ENCODE assay signal across 8 cellular contexts in the genomic region with DNA sequence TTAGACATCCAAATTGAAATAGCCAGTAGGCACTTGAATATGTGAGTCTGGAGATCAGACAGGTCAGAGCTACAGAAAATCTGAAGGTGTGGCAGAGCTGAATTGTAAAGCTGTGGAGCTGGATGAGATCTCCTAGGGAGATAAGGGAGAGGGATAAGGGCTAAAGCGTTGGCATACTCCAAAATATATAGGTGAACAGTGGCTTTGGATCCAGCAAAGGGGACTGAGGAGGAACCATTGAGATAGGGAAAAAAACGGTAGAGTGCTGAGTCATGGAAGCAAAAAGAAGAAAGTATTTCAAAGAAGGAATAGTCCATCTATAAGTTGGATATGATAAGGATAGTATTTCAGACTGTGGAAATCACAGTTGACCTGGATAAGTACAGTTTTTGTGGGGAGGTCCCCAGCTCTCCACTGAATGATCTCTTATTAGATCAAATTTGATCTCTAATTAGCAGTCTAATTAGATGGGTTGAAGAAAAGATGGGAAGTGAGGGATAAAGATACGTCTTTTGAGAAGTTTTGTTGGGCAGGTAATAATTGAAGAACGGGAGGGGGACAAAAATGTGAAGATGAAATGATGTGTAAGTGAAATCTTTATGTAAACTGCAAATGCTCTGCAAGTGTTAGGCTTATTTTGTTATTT. TPM values are rescaled to one million over a fixed set of nuclear protein-coding genes. Genes with fewer than 3 reads are reported as not detected.
A peak's percentile ranks its signal among the peaks of the same experiment; 100 is the strongest.
DNase-seq lines count a peak whose midpoint lies in the region; ATAC-seq and TF ChIP-seq lines count a peak whose summit lies in the region.

No MANE protein-coding gene starts in this region.

- H3K27me3 ChIP-seq in adipocyte (replicated peaks; ENCODE audit: control insufficient read depth, insufficient read depth, low read length) = no peaks in the 10 kb centered on the region
- peaks cover 5% of the 10 kb centered on the region; the same call in 1 of the 2 replicates for H3K27me3 ChIP-seq in iPS-20b (ENCODE audit: insufficient read depth, low read length)
- no peaks in the 10 kb centered on the region for H3K27me3 ChIP-seq in testis

- H3K27ac ChIP-seq in iPS-20b (ENCODE audit: low read length) = no peak overlapping the region
- H3K27ac ChIP-seq in testis = peak overlapping the region; percentile 51 to 79

- peak; percentile 41 for DNase-seq in DMS53 (lab: John Stamatoyannopoulos, UW)
- no peak for DNase-seq in DMS53 treated with DMSO at 0.1 percent for 48 hours (lab: John Stamatoyannopoulos, UW; ENCODE audit: unreplicated experiment)
- peak; percentile 24 for DNase-seq in adipocyte (ENCODE audit: low read depth)
- DNase-seq in testis = no peak
- no peak for DNase-seq in islet precursor cell

- H3K9me3 ChIP-seq in adipocyte (ENCODE audit: control insufficient read depth, low read length) = no peaks in the 10 kb centered on the region
- H3K9me3 ChIP-seq in iPS-20b (ENCODE audit: insufficient read depth, low read depth, low read length) = no peaks in the 10 kb centered on the region
- no peaks in the 10 kb centered on the region for H3K9me3 ChIP-seq in testis

- H3K4me1 ChIP-seq in adipocyte (ENCODE audit: control insufficient read depth, insufficient read depth, low read length) (peaks cover 14% of the 10 kb centered on the region), iPS-20b (ENCODE audit: insufficient read depth, low read length) (peaks cover 3% of the 10 kb centered on the region; the same call in 1 of the 2 replicates), testis (peaks cover 11% of the 10 kb centered on the region)

- no peak for TF ChIP-seq CTCF in testis (IDR thresholded peaks at IDR 0.05)

- peak overlapping the region; percentile 81 for H3K9ac ChIP-seq in adipocyte (ENCODE audit: low read length)
- peak overlapping the region; percentile 87; the same call in 1 of the 2 replicates for H3K9ac ChIP-seq in iPS-20b (ENCODE audit: low read depth, low read length)

- H3K4me3 ChIP-seq in adipocyte (ENCODE audit: low read length) (peak overlapping the region; percentile 99), iPS-20b (ENCODE audit: low read length) (peak overlapping the region; percentile 85), testis (peak overlapping the region; percentile 84 to 89)

- TF ChIP-seq POLR2A in testis (IDR thresholded peaks at IDR 0.05) = no peak

- no peaks in the 10 kb centered on the region for H3K36me3 ChIP-seq in adipocyte (ENCODE audit: control insufficient read depth, insufficient read depth, low read length, severe bottlenecking)
- H3K36me3 ChIP-seq in iPS-20b (ENCODE audit: insufficient read depth, low read depth, low read length) = no peaks in the 10 kb centered on the region
- no peaks in the 10 kb centered on the region for H3K36me3 ChIP-seq in testis (ENCODE audit: low read depth, missing control alignments)

- ATAC-seq in HG02623 (IDR thresholded peaks at IDR 0.05; ENCODE audit: unreplicated experiment) (no peak), HG03442 (IDR thresholded peaks at IDR 0.05; ENCODE audit: unreplicated experiment) (no peak)

- WGBS in testis, 2 donors = 17 to 24% methylated on average over 4 of the region's 4 CpGs

- intact Hi-C loops in testis (cut with DNase I; ENCODE audit: low total_unique reads) = no loop called here

RNA-seq across cellular contexts. Expression of a gene that starts 0.6 kb away (rescaled TPM):
- 10 to 100 TPM; 47.3 to 55.1 TPM for total RNA-seq in testis
- polyA plus RNA-seq in testis (ENCODE audit: insufficient read depth, low read depth, low replicate concordance) = 50.2 TPM

RNA-seq across cellular contexts. Expression of a gene that starts 18.3 kb away (rescaled TPM):
- 10 to 100 TPM; 20.8 to 27.9 TPM for total RNA-seq in testis
- 18.6 TPM for polyA plus RNA-seq in testis (ENCODE audit: insufficient read depth, low read depth, low replicate concordance)

RNA-seq across cellular contexts. Expression of a gene that starts 50.9 kb away (rescaled TPM):
- total RNA-seq in testis = 1 to 10 TPM; 7.6 TPM
- polyA plus RNA-seq in testis (ENCODE audit: insufficient read depth, low read depth, low replicate concordance) = 4.9 TPM

RNA-seq across cellular contexts. Expression of a gene that starts 51.6 kb away (rescaled TPM):
- total RNA-seq in testis = 100 to 1,000 TPM in 1 of 2 donors, 10 to 100 TPM in 1; 85.0 to 128 TPM
- polyA plus RNA-seq in testis (ENCODE audit: insufficient read depth, low read depth, low replicate concordance) = 58.2 TPM

Comparison
In these comparisons a context has a peak if more than half of its experiments do, and no peak if none do; other contexts are left out.
1. DNase-seq: peak in DMS53 (single experiment) and adipocyte (single experiment); none in DMS53 treated with DMSO at 0.1 percent for 48 hours (single experiment), testis (single experiment) and islet precursor cell (single experiment).
2. Peak in every context shown above with its lines, with median percentiles within 50 percentile points of each other: H3K4me3 ChIP-seq.